15 cellular contexts compared by ENCODE assay signal in genomic region chr10:82736305-82736704, GRCh38.
"Had no signal": no experiment of that assay in that cellular context is flagged by ENCODE, and none has a peak within 500 bp of the region (broad histone marks: within the 10 kb centered on the region; RNA-seq: fewer than 3 reads in every experiment).

No MANE protein-coding gene starts in this region.

- H3K4me3 Mint-ChIP-seq: naive thymus-derived CD8-positive, alpha-beta T cell had no signal

- H3K27ac Mint-ChIP-seq: naive thymus-derived CD8-positive, alpha-beta T cell had no signal

- H3K36me3 ChIP-seq: colonic mucosa, heart left ventricle, right atrium auricular region had no signal

- H3K27me3 ChIP-seq: colonic mucosa, heart left ventricle, right atrium auricular region had no signal

- H3K9me3 ChIP-seq: colonic mucosa, heart left ventricle, mucosa of descending colon, right atrium auricular region had no signal

- H3K4me1 Mint-ChIP-seq: naive thymus-derived CD8-positive, alpha-beta T cell had no signal

- DNase-seq: colonic mucosa; dermis blood vessel endothelial cell; erythroblast; foreskin melanocyte; heart left ventricle; hippocampal formation; kidney glomerular epithelial cell; mucosa of descending colon; naive thymus-derived CD8-positive, alpha-beta T cell; posterior cingulate gyrus; small intestine; stimulated activated CD4-positive, alpha-beta T cell treated with anti-CD3 and anti-CD28 coated beads, Interleukin-12 subunit alpha, Interleukin-12 subunit beta, amount 100 ng/mL, for 4 hours; stimulated activated naive CD4-positive, alpha-beta T cell treated with Interleukin-2 at 50 U/mL for 16 hours; trophoblast cell had no signal

- H3K27ac ChIP-seq: colonic mucosa, heart left ventricle, right atrium auricular region had no signal

- H3K4me3 ChIP-seq: colonic mucosa, heart left ventricle, mucosa of descending colon, right atrium auricular region had no signal

- H3K4me1 ChIP-seq: colonic mucosa, heart left ventricle, right atrium auricular region had no signal

- H3K36me3 Mint-ChIP-seq: naive thymus-derived CD8-positive, alpha-beta T cell had no signal

- ATAC-seq: heart left ventricle; mucosa of descending colon; naive thymus-derived CD8-positive, alpha-beta T cell had no signal
